11 cellular contexts compared by ENCODE assay signal in the genomic region with DNA sequence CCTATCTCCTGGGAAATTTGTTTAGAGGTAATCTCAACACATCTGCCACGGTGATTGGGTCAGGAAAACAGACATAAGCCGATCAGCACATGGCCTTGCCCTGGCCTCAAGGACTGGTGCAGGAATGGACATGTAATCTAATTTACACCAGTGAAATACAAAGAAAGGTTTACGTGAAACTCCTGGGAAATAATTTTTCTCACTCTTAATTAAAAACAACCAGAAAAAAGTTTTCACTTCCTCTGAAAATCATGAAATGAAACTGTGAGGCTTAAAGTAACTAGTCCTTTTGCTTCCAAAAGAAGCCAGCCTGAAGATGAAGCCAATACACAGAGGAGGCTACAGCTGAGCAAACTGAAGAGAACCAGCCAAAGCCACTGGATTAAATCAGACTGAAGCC.
DNase-seq lines count a peak whose midpoint lies in the region; ATAC-seq and TF ChIP-seq lines count a peak whose summit lies in the region.
"Had no signal": no experiment of that assay in that cellular context is flagged by ENCODE, and none has a peak within 500 bp of the region (broad histone marks: within the 10 kb centered on the region; RNA-seq: fewer than 3 reads in every experiment).

No MANE protein-coding gene starts in this region.

- H3K27me3 Mint-ChIP-seq in endodermal cell (ENCODE audit: insufficient read depth), result peaks cover 5% of the 10 kb centered on the region

- DNase-seq in GM10266 (ENCODE audit: extremely low spot score), result peak; percentile 17
- peak; percentile 2 for DNase-seq in RPMI7951 (ENCODE audit: low read depth)
- no peak for DNase-seq in DMS 273 treated with DMSO at 0.1 percent for 48 hours (lab: John Stamatoyannopoulos, UW)
- no peak for DNase-seq in left lung
- no peak for DNase-seq in NCI-H446 (lab: John Stamatoyannopoulos, UW)
- DNase-seq in endodermal cell, result no peak
- DNase-seq: stimulated activated CD4-positive, alpha-beta T cell treated with anti-CD3 and anti-CD28 coated beads, Interleukin-12 subunit alpha, Interleukin-12 subunit beta, amount 100 ng/mL, for 4 hours had no signal

- H3K9me3 ChIP-seq in left lung, result no peaks in the 10 kb centered on the region
- no peaks in the 10 kb centered on the region for H3K9me3 ChIP-seq in endodermal cell (ENCODE audit: control insufficient read depth, low read length)
- H3K9me3 ChIP-seq: BLaER1 treated with 17β-estradiol and CSF1 and Interleukin-3, amounts not matched to agents 10 nM and 100 nM; upper lobe of left lung had no signal

- TF ChIP-seq CTCF in GM10266 (IDR thresholded peaks at IDR 0.05; ENCODE audit: control insufficient read depth, insufficient read depth, low read depth, missing control alignments), result no peak
- TF ChIP-seq CTCF in left lung (IDR thresholded peaks at IDR 0.05), result no peak
- no peak for TF ChIP-seq CTCF in endodermal cell (conservative IDR thresholded peaks at IDR 0.05)

- H3K36me3 Mint-ChIP-seq in endodermal cell (ENCODE audit: low read depth), result no peaks in the 10 kb centered on the region

- H3K4me1 Mint-ChIP-seq in endodermal cell, result peaks cover 13% of the 10 kb centered on the region

- ATAC-seq in GM19467 (IDR thresholded peaks at IDR 0.05; ENCODE audit: unreplicated experiment), result peak; percentile 94
- peak; percentile 97 for ATAC-seq in HG03066 (IDR thresholded peaks at IDR 0.05; ENCODE audit: low read depth, unreplicated experiment)
- no peak for ATAC-seq in left lung

- intact Hi-C loops in left lung (cut with DNase I), result no loop called here

- no peak overlapping the region for H3K27ac Mint-ChIP-seq in endodermal cell

- H3K27me3 ChIP-seq in left lung, result peaks cover 0 to under 1% of the 10 kb centered on the region in 2 donors
- H3K27me3 ChIP-seq in endodermal cell (ENCODE audit: control insufficient read depth, insufficient read depth, low read length, poor library complexity, severe bottlenecking), result peaks cover 12% of the 10 kb centered on the region
- H3K27me3 ChIP-seq: BLaER1 treated with 17β-estradiol and CSF1 and Interleukin-3, amounts not matched to agents 10 nM and 100 nM; upper lobe of left lung had no signal

- WGBS in endodermal cell (ENCODE audit: insufficient coverage in 1 of 2, insufficient read length in 1 of 2), 2 experiments, result 83 to 94% methylated on average over 1 to 3 of the region's 3 CpGs

- H3K4me3 Mint-ChIP-seq in endodermal cell, result no peak overlapping the region

- no peaks in the 10 kb centered on the region for H3K36me3 ChIP-seq in left lung
- H3K36me3 ChIP-seq in endodermal cell (ENCODE audit: control insufficient read depth, insufficient read depth, low read length), result no peaks in the 10 kb centered on the region
- H3K36me3 ChIP-seq: BLaER1 treated with 17β-estradiol and CSF1 and Interleukin-3, amounts not matched to agents 10 nM and 100 nM; upper lobe of left lung had no signal

- no peak overlapping the region for H3K4me3 ChIP-seq in left lung
- no peak overlapping the region for H3K4me3 ChIP-seq in endodermal cell (ENCODE audit: low read length)
- H3K4me3 ChIP-seq: BLaER1 treated with 17β-estradiol and CSF1 and Interleukin-3, amounts not matched to agents 10 nM and 100 nM; upper lobe of left lung had no signal

- H3K9ac ChIP-seq in endodermal cell (ENCODE audit: extremely low read depth, low read length, poor library complexity, severe bottlenecking), result no peak overlapping the region

- no peaks in the 10 kb centered on the region for H3K4me1 ChIP-seq in left lung
- no peaks in the 10 kb centered on the region for H3K4me1 ChIP-seq in endodermal cell (ENCODE audit: control insufficient read depth, insufficient read depth, low read length)

- H3K9me3 Mint-ChIP-seq in endodermal cell, result no peaks in the 10 kb centered on the region

- H3K27ac ChIP-seq in left lung (no peak overlapping the region), endodermal cell (ENCODE audit: low read depth, low read length) (no peak overlapping the region)

Comparison
In these comparisons a context has a peak if more than half of its experiments do, and no peak if none do; other contexts are left out.
1. DNase-seq: peak in GM10266 (single experiment) and RPMI7951 (single experiment); none in DMS 273 treated with DMSO at 0.1 percent for 48 hours (single experiment), left lung (0 of 2), NCI-H446 (0 of 2) and endodermal cell (single experiment).